21 cellular contexts compared by ENCODE assay signal in genomic region chr19:14565765-14566711, GRCh38. TPM values are rescaled to one million over a fixed set of nuclear protein-coding genes. Genes with fewer than 3 reads are reported as not detected.
DNase-seq lines count a peak whose midpoint lies in the region; ATAC-seq and TF ChIP-seq lines count a peak whose summit lies in the region.
"Had no signal": no experiment of that assay in that cellular context is flagged by ENCODE, and none has a peak within 500 bp of the region (broad histone marks: within the 10 kb centered on the region; RNA-seq: fewer than 3 reads in every experiment).

No MANE protein-coding gene starts in this region.

- H3K4me1 Mint-ChIP-seq in immature natural killer cell, result peaks cover 66 to 70% of the 10 kb centered on the region in 2 donors
- peaks cover 32% of the 10 kb centered on the region for H3K4me1 Mint-ChIP-seq in activated CD4-positive, alpha-beta T cell treated with anti-CD3 and anti-CD28 coated beads for 36 hours

- BruUV-seq in A673 (replicated peaks; lab: Mats Ljungman, UMichigan) (TSS peak; percentile 93), PC-9 (replicated peaks; lab: Mats Ljungman, UMichigan) (TSS peak; percentile 84)

- H3K4me2 ChIP-seq in BLaER1 (peak overlapping the region; percentile 95), PC-9 (no peak overlapping the region)
- H3K4me2 ChIP-seq: A549, KMS-11 had no signal

- peak overlapping the region; percentile 65 for H3K9ac ChIP-seq in BLaER1
- H3K9ac ChIP-seq: KMS-11 had no signal

- intact Hi-C loops in A673 (cut with micrococcal nuclease; ENCODE audit: unreplicated experiment) (no loop called here), PC-9 (cut with micrococcal nuclease; ENCODE audit: unreplicated experiment) (no loop called here), spleen (cut with DNase I; ENCODE audit: low total_unique reads) (no loop called here)
- intact Hi-C loops in activated CD4-positive, alpha-beta T cell treated with anti-CD3 and anti-CD28 coated beads for 36 hours (cut with DNase I, micrococcal nuclease), result no loop called here

- peaks cover 39% of the 10 kb centered on the region for H3K79me2 ChIP-seq in PC-9 (ENCODE audit: low read depth)

- no peak overlapping the region for H2AFZ ChIP-seq in PC-9

- peaks cover 18% of the 10 kb centered on the region for H3K36me3 ChIP-seq in A673 (ENCODE audit: insufficient read depth, low read length, poor library complexity, severe bottlenecking)
- H3K36me3 ChIP-seq in BLaER1, result peaks cover 36% of the 10 kb centered on the region
- peaks cover 14% of the 10 kb centered on the region; the same call in 1 of the 2 replicates for H3K36me3 ChIP-seq in PC-9 (ENCODE audit: low read depth)
- H3K36me3 ChIP-seq in spleen, result peaks cover 0 to 78% (median 32%) of the 10 kb centered on the region in 6 donors

- H3K4me1 ChIP-seq in A673 (ENCODE audit: insufficient read depth, low read length, poor library complexity, severe bottlenecking), result peaks cover 8% of the 10 kb centered on the region
- H3K4me1 ChIP-seq in BLaER1, result peaks cover 93% of the 10 kb centered on the region
- peaks cover 9% of the 10 kb centered on the region for H3K4me1 ChIP-seq in PC-9 (replicated peaks; ENCODE audit: insufficient read depth)
- H3K4me1 ChIP-seq in spleen, result peaks cover 10 to 71% (median 42%) of the 10 kb centered on the region in 6 donors

- peak overlapping the region; percentile 65 to 76 (median 74) for H3K4me3 Mint-ChIP-seq in immature natural killer cell
- H3K4me3 Mint-ChIP-seq in activated CD4-positive, alpha-beta T cell treated with anti-CD3 and anti-CD28 coated beads for 36 hours, result no peak overlapping the region

- peak overlapping the region; percentile 80 to 92 (median 88) for H3K27ac Mint-ChIP-seq in immature natural killer cell
- no peak overlapping the region for H3K27ac Mint-ChIP-seq in activated CD4-positive, alpha-beta T cell treated with anti-CD3 and anti-CD28 coated beads for 36 hours

- H3K9me3 Mint-ChIP-seq in immature natural killer cell, result no peaks in the 10 kb centered on the region
- no peaks in the 10 kb centered on the region for H3K9me3 Mint-ChIP-seq in activated CD4-positive, alpha-beta T cell treated with anti-CD3 and anti-CD28 coated beads for 36 hours (ENCODE audit: low read depth)

- no peak overlapping the region for H3K4me3 ChIP-seq in A673 (ENCODE audit: low read depth, low read length, poor library complexity, severe bottlenecking)
- H3K4me3 ChIP-seq in BLaER1, result peak overlapping the region; percentile 55
- H3K4me3 ChIP-seq in PC-9, result no peak overlapping the region
- no peak overlapping the region for H3K4me3 ChIP-seq in spleen
- H3K4me3 ChIP-seq: A549 had no signal

- H3K27me3 ChIP-seq in A673 (replicated peaks; ENCODE audit: insufficient read depth, low read depth, low read length, poor library complexity) (no peaks in the 10 kb centered on the region), BLaER1 (no peaks in the 10 kb centered on the region), PC-9 (ENCODE audit: insufficient read depth, low read depth) (no peaks in the 10 kb centered on the region), spleen (replicated peaks in 1 of 7) (no peaks in the 10 kb centered on the region)

- H3K27me3 Mint-ChIP-seq in immature natural killer cell (ENCODE audit: low read depth in 3 of 3), result peaks cover 3 to 8% (median 4%) of the 10 kb centered on the region in 3 donors
- no peaks in the 10 kb centered on the region for H3K27me3 Mint-ChIP-seq in activated CD4-positive, alpha-beta T cell treated with anti-CD3 and anti-CD28 coated beads for 36 hours

- POLR2A ChIA-PET in A673 (lab: Charles Lee; ENCODE audit: low non-redundant PET), result no interaction called here
- POLR2A ChIA-PET in PC-9 (lab: Charles Lee; ENCODE audit: unreplicated experiment), result no interaction called here
- POLR2A ChIA-PET in activated CD4-positive, alpha-beta T cell treated with anti-CD3 and anti-CD28 coated beads for 36 hours (lab: Charles Lee), result no interaction called here

- DNase-seq in A673 (ENCODE audit: low spot score) (no peak), PC-9 (peak in 1 of 2 experiments; percentile 30), immature natural killer cell (peak in 2 of 3 donors; percentile 47 to 58), spleen (no peak)
- DNase-seq in activated CD4-positive, alpha-beta T cell treated with anti-CD3 and anti-CD28 coated beads for 36 hours, result no peak
- no peak for DNase-seq in stimulated activated naive CD4-positive, alpha-beta T cell (lab: John Stamatoyannopoulos, UW)
- DNase-seq: MV-4-11, NCI-H1105 treated with DMSO at 0.1 percent for 48 hours, NCI-H2081, NCI-H2171, NCI-H524 treated with DMSO at 0.1 percent for 48 hours, SW 1271 had no signal

- 86 to 92% (median 88%) methylated on average over 21 to 29 of the region's 31 CpGs for WGBS in spleen, 5 donors

- CTCF ChIA-PET in A673 (lab: Charles Lee) (interaction anchor here (0.5 kb wide), 1 partner anchor 210 kb away, joined by 4 read pairs; no protein-coding TSS in a partner anchor), PC-9 (lab: Charles Lee) (no interaction called here)
- CTCF ChIA-PET in activated CD4-positive, alpha-beta T cell treated with anti-CD3 and anti-CD28 coated beads for 36 hours (lab: Charles Lee), result interaction anchor here (0.7 kb wide), 1 partner anchor 143 kb away, joined by 3 read pairs; no protein-coding TSS in a partner anchor

- H3K9me3 ChIP-seq in A673 (ENCODE audit: low read depth, low read length, poor library complexity, severe bottlenecking) (no peaks in the 10 kb centered on the region), BLaER1 (no peaks in the 10 kb centered on the region), PC-9 (ENCODE audit: insufficient read depth, low read depth) (no peaks in the 10 kb centered on the region), spleen (no peaks in the 10 kb centered on the region)
- H3K9me3 ChIP-seq: A549 had no signal

- H3K27ac ChIP-seq in A673 (ENCODE audit: low read depth, low read length, poor library complexity, severe bottlenecking) (no peak overlapping the region), BLaER1 (peak overlapping the region; percentile 89), PC-9 (no peak overlapping the region), spleen (peak overlapping the region in 4 of 8 donors; percentile 22 to 50 (median 36))
- H3K27ac ChIP-seq: A549, C4-2B, HL-60, KMS-11 had no signal

- no peak for TF ChIP-seq POLR2A in spleen (IDR thresholded peaks at IDR 0.05)

- peaks cover 0 to 3% (median 3%) of the 10 kb centered on the region in 3 donors for H3K36me3 Mint-ChIP-seq in immature natural killer cell
- peaks cover 8% of the 10 kb centered on the region for H3K36me3 Mint-ChIP-seq in activated CD4-positive, alpha-beta T cell treated with anti-CD3 and anti-CD28 coated beads for 36 hours (ENCODE audit: low read depth)

- peaks cover 88% of the 10 kb centered on the region for H4K20me1 ChIP-seq in BLaER1
- H4K20me1 ChIP-seq in PC-9 (ENCODE audit: insufficient read depth), result peaks cover 34% of the 10 kb centered on the region

- peaks cover 34% of the 10 kb centered on the region; the same call in 1 of the 2 replicates for H3F3A ChIP-seq in PC-9 (ENCODE audit: insufficient read depth, low read depth)

- TF ChIP-seq CTCF in A673 (conservative IDR thresholded peaks at IDR 0.05; ENCODE audit: low read depth, low read length), result no peak
- TF ChIP-seq CTCF in PC-9 (conservative IDR thresholded peaks at IDR 0.05), result no peak
- TF ChIP-seq CTCF in spleen (IDR thresholded peaks at IDR 0.05 in 8 of 11, conservative IDR thresholded peaks at IDR 0.05 in 3 of 11), result no peak

- ATAC-seq in activated CD4-positive, alpha-beta T cell treated with anti-CD3 and anti-CD28 coated beads for 36 hours, result no peak
- ATAC-seq: A549, Right ventricle myocardium inferior had no signal

- H3K9me2 ChIP-seq in PC-9 (ENCODE audit: insufficient read depth), result no peaks in the 10 kb centered on the region

RNA-seq across cellular contexts. Expression of gene NDUFB7, which starts 5.8 kb away (rescaled TPM):
- total RNA-seq in A673 (2021), result 180 and 196 TPM in 2 replicates
- 192 and 248 TPM in 2 replicates for total RNA-seq in PC-9 (2021)
- 100 to 1,000 TPM; 400 to 782 (median 502) TPM for polyA plus RNA-seq in immature natural killer cell
- total RNA-seq in activated CD4-positive, alpha-beta T cell treated with anti-CD3 and anti-CD28 coated beads for 36 hours, result 100 to 1,000 TPM; 112 to 121 TPM
- total RNA-seq in spleen, result 100 to 1,000 TPM in 3 of 7 donors, 10 to 100 TPM in 4; 77.2 to 185 (median 92.3) TPM
- polyA plus RNA-seq in spleen, result 100 to 1,000 TPM; 283 to 374 (median 336) TPM

RNA-seq across cellular contexts. Expression of gene CLEC17A, which starts 16.8 kb away (rescaled TPM):
- total RNA-seq in A673 (2021) (not detected in 2 replicates), PC-9 (2021) (not detected in 2 replicates), spleen (10 to 100 TPM; 17.9 to 40.1 (median 23.6) TPM)
- polyA plus RNA-seq in immature natural killer cell (under 1 TPM in 1 of 3 donors, not detected in 2; 0.62 TPM), spleen (10 to 100 TPM; 20.1 to 47.6 (median 23.3) TPM)
- 1 to 10 TPM; 2.4 to 2.5 TPM for total RNA-seq in activated CD4-positive, alpha-beta T cell treated with anti-CD3 and anti-CD28 coated beads for 36 hours
- total RNA-seq: Daoy, H4, HT-29, Right ventricle myocardium inferior had no signal
- polyA plus RNA-seq: A549 had no signal

RNA-seq across cellular contexts. Expression of gene TECR, which starts 36.6 kb away (rescaled TPM):
- 189 and 203 TPM in 2 replicates for total RNA-seq in A673 (2021)
- 212 and 294 TPM in 2 replicates for total RNA-seq in PC-9 (2021)
- 100 to 1,000 TPM; 203 to 317 (median 289) TPM for polyA plus RNA-seq in immature natural killer cell
- 100 to 1,000 TPM; 106 to 145 TPM for total RNA-seq in activated CD4-positive, alpha-beta T cell treated with anti-CD3 and anti-CD28 coated beads for 36 hours
- total RNA-seq in spleen, result 10 to 100 TPM; 51.6 to 92.2 (median 60.9) TPM
- polyA plus RNA-seq in spleen, result 10 to 100 TPM; 75.8 to 89.0 (median 76.6) TPM

RNA-seq across cellular contexts. Expression of gene DNAJB1, which starts 47.8 kb away (rescaled TPM):
- total RNA-seq in A673 (2021) (105 and 122 TPM in 2 replicates), PC-9 (2021) (159 and 199 TPM in 2 replicates), spleen (100 to 1,000 TPM in 1 of 7 donors, 10 to 100 TPM in 6; 33.9 to 157 (median 43.0) TPM)
- polyA plus RNA-seq in immature natural killer cell (100 to 1,000 TPM; 116 to 164 (median 120) TPM), spleen (10 to 100 TPM; 12.6 to 29.4 (median 19.7) TPM)
- 10 to 100 TPM; 69.3 to 72.6 TPM for total RNA-seq in activated CD4-positive, alpha-beta T cell treated with anti-CD3 and anti-CD28 coated beads for 36 hours

Comparison
In these comparisons a context has a peak if more than half of its experiments do, and no peak if none do; other contexts are left out.
1. DNase-seq: peak in immature natural killer cell (2 of 3); none in A673 (single experiment), activated CD4-positive, alpha-beta T cell treated with anti-CD3 and anti-CD28 coated beads for 36 hours (single experiment), stimulated activated naive CD4-positive, alpha-beta T cell (0 of 6) and spleen (single experiment).
2. RNA of gene CLEC17A, which starts 16.8 kb away (total RNA-seq): 17.9 to 40.1 TPM in spleen; 2.4 to 2.5 TPM in activated CD4-positive, alpha-beta T cell treated with anti-CD3 and anti-CD28 coated beads for 36 hours, not detected in A673 and not detected in PC-9; every median in the first group is over 4 times any median in the second.